ENCODE assay signal across 14 cellular contexts in genomic region chr5:13403351-13403750, GRCh38.
"Had no signal": no experiment of that assay in that cellular context is flagged by ENCODE, and none has a peak within 500 bp of the region (broad histone marks: within the 10 kb centered on the region; RNA-seq: fewer than 3 reads in every experiment).

No MANE protein-coding gene starts in this region.

- H3K36me3 ChIP-seq: adrenal gland, brain microvascular endothelial cell, colonic mucosa, pancreas had no signal

- ATAC-seq: naive thymus-derived CD8-positive, alpha-beta T cell; pancreas had no signal

- FAIRE-seq: pancreas had no signal

- H3K9me3 Mint-ChIP-seq: activated naive CD4-positive, alpha-beta T cell treated with anti-CD3 and anti-CD28 coated beads, Interleukin-2, amount 50 U/mL, for 24 hours; endodermal cell had no signal

- H3K27ac ChIP-seq: adrenal gland, brain microvascular endothelial cell, colonic mucosa, epithelial cell of prostate, pancreas had no signal

- H3K4me1 ChIP-seq: adrenal gland, colonic mucosa, pancreas had no signal

- H3K36me3 Mint-ChIP-seq: activated naive CD4-positive, alpha-beta T cell treated with anti-CD3 and anti-CD28 coated beads, Interleukin-2, amount 50 U/mL, for 24 hours; naive thymus-derived CD8-positive, alpha-beta T cell had no signal

- H3K27me3 ChIP-seq: adrenal gland, brain microvascular endothelial cell, colonic mucosa, pancreas had no signal

- DNase-seq: activated CD4-positive, alpha-beta T cell treated with anti-CD3 and anti-CD28 coated beads, Interleukin-2, amount 50 U/mL, for 4 hours; activated gamma-delta T cell; adrenal gland; brain microvascular endothelial cell; colonic mucosa; endodermal cell; foreskin fibroblast; mesenchymal stem cell; naive thymus-derived CD8-positive, alpha-beta T cell; pancreas; stimulated activated naive CD4-positive, alpha-beta T cell had no signal

- H3K27me3 Mint-ChIP-seq: activated naive CD4-positive, alpha-beta T cell treated with anti-CD3 and anti-CD28 coated beads, Interleukin-2, amount 50 U/mL, for 24 hours; central memory CD8-positive, alpha-beta T cell; naive thymus-derived CD8-positive, alpha-beta T cell had no signal

- H3K4me3 Mint-ChIP-seq: activated naive CD4-positive, alpha-beta T cell treated with anti-CD3 and anti-CD28 coated beads, Interleukin-2, amount 50 U/mL, for 24 hours; central memory CD8-positive, alpha-beta T cell; endodermal cell; naive thymus-derived CD8-positive, alpha-beta T cell had no signal

- H3K4me3 ChIP-seq: adrenal gland, colonic mucosa, pancreas had no signal

- H3K9me3 ChIP-seq: adrenal gland, colonic mucosa, pancreas had no signal

- H3K27ac Mint-ChIP-seq: activated naive CD4-positive, alpha-beta T cell treated with anti-CD3 and anti-CD28 coated beads, Interleukin-2, amount 50 U/mL, for 24 hours; endodermal cell; naive thymus-derived CD8-positive, alpha-beta T cell had no signal

- H3K4me1 Mint-ChIP-seq: activated naive CD4-positive, alpha-beta T cell treated with anti-CD3 and anti-CD28 coated beads, Interleukin-2, amount 50 U/mL, for 24 hours; central memory CD8-positive, alpha-beta T cell; naive thymus-derived CD8-positive, alpha-beta T cell had no signal
